1 cellular context compared by ENCODE assay signal in genomic region chr17:67784364-67785121, GRCh38.
A peak's percentile ranks its signal among the peaks of the same experiment; 100 is the strongest.
TF ChIP-seq lines count a peak whose summit lies in the region.

No MANE protein-coding gene starts in this region.

TF ChIP-seq in K562, 482 proteins besides CTCF, POLR2A, EP300 and RAD21 (continued from another document and continues in another):
- TF ChIP-seq ZBTB11 (CRISPR knock-in tag; IDR thresholded peaks at IDR 0.05) (peak in 1 of 3 experiments; percentile 69; a peak in 2 of 6 replicates), E2F8 (IDR thresholded peaks at IDR 0.05; ENCODE audit: low read depth, partially characterized antibody) (no peak), NEUROD1 (IDR thresholded peaks at IDR 0.05; ENCODE audit: borderline replicate concordance, low read depth, low read length, partially characterized antibody) (peak; percentile 94), RFX7 (CRISPR knock-in tag; IDR thresholded peaks at IDR 0.05) (no peak), CTCFL (IDR thresholded peaks at IDR 0.05; ENCODE audit: borderline replicate concordance, insufficient read depth, low read depth, low read length, poor library complexity, severe bottlenecking) (no peak), ZNF232 (CRISPR knock-in tag; IDR thresholded peaks at IDR 0.05) (no peak), TCFL5 (CRISPR knock-in tag; conservative IDR thresholded peaks at IDR 0.05) (no peak), NUFIP1 (IDR thresholded peaks at IDR 0.05; ENCODE audit: partially characterized antibody) (no peak), CHAMP1 (IDR thresholded peaks at IDR 0.05) (0 out of 2 replicates have a peak, but pooled peaks have one; percentile 11), RBM25 (IDR thresholded peaks at IDR 0.05; ENCODE audit: low read depth, low read length, severe bottlenecking) (no peak), ZNF3 (CRISPR knock-in tag; IDR thresholded peaks at IDR 0.05) (no peak), ZNF398 (CRISPR knock-in tag; IDR thresholded peaks at IDR 0.05) (no peak), TCF3 (CRISPR knock-in tag; IDR thresholded peaks at IDR 0.05) (peak; percentile 97), ETV5 (CRISPR knock-in tag; IDR thresholded peaks at IDR 0.05; ENCODE audit: low read depth) (no peak), ZKSCAN1 (IDR thresholded peaks at IDR 0.05; ENCODE audit: low read depth, low read length) (no peak), ILK (tag; IDR thresholded peaks at IDR 0.05; ENCODE audit: borderline replicate concordance, low read depth) (no peak), CREB1 (IDR thresholded peaks at IDR 0.05) (no peak; the same call in 1 of the 2 replicates), CREB1 (CRISPR knock-in tag; IDR thresholded peaks at IDR 0.05) (no peak), FOXK1 (CRISPR knock-in tag; IDR thresholded peaks at IDR 0.05; ENCODE audit: borderline replicate concordance) (no peak), PTRF (tag; IDR thresholded peaks at IDR 0.05) (peak; percentile 37; the same call in 1 of the 2 replicates), CLOCK (CRISPR knock-in tag; IDR thresholded peaks at IDR 0.05; ENCODE audit: borderline replicate concordance) (no peak), PRMT5 (CRISPR knock-in tag; IDR thresholded peaks at IDR 0.05) (no peak)
- TF ChIP-seq, protein P1, sequence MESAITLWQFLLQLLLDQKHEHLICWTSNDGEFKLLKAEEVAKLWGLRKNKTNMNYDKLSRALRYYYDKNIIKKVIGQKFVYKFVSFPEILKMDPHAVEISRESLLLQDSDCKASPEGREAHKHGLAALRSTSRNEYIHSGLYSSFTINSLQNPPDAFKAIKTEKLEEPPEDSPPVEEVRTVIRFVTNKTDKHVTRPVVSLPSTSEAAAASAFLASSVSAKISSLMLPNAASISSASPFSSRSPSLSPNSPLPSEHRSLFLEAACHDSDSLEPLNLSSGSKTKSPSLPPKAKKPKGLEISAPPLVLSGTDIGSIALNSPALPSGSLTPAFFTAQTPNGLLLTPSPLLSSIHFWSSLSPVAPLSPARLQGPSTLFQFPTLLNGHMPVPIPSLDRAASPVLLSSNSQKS (CRISPR knock-in tag; IDR thresholded peaks at IDR 0.05): no peak
- TF ChIP-seq, protein P2, sequence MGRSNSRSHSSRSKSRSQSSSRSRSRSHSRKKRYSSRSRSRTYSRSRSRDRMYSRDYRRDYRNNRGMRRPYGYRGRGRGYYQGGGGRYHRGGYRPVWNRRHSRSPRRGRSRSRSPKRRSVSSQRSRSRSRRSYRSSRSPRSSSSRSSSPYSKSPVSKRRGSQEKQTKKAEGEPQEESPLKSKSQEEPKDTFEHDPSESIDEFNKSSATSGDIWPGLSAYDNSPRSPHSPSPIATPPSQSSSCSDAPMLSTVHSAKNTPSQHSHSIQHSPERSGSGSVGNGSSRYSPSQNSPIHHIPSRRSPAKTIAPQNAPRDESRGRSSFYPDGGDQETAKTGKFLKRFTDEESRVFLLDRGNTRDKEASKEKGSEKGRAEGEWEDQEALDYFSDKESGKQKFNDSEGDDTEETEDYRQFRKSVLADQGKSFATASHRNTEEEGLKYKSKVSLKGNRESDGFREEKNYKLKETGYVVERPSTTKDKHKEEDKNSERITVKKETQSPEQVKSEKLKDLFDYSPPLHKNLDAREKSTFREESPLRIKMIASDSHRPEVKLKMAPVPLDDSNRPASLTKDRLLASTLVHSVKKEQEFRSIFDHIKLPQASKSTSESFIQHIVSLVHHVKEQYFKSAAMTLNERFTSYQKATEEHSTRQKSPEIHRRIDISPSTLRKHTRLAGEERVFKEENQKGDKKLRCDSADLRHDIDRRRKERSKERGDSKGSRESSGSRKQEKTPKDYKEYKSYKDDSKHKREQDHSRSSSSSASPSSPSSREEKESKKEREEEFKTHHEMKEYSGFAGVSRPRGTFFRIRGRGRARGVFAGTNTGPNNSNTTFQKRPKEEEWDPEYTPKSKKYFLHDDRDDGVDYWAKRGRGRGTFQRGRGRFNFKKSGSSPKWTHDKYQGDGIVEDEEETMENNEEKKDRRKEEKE (IDR thresholded peaks at IDR 0.05; ENCODE audit: borderline replicate concordance in 1 of 2, control insufficient read depth in 1 of 2, low read depth in 2 of 2, low read length in 1 of 2): no peak
- TF ChIP-seq, protein P3, sequence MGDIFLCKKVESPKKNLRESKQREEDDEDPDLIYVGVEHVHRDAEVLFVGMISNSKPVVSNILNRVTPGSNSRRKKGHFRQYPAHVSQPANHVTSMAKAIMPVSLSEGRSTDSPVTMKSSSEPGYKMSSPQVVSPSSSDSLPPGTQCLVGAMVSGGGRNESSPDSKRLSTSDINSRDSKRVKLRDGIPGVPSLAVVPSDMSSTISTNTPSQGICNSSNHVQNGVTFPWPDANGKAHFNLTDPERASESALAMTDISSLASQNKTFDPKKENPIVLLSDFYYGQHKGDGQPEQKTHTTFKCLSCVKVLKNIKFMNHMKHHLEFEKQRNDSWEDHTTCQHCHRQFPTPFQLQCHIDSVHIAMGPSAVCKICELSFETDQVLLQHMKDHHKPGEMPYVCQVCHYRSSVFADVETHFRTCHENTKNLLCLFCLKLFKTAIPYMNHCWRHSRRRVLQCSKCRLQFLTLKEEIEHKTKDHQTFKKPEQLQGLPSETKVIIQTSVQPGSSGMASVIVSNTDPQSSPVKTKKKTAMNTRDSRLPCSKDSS (IDR thresholded peaks at IDR 0.05; ENCODE audit: low read depth, partially characterized antibody): no peak
- TF ChIP-seq, protein P4, sequence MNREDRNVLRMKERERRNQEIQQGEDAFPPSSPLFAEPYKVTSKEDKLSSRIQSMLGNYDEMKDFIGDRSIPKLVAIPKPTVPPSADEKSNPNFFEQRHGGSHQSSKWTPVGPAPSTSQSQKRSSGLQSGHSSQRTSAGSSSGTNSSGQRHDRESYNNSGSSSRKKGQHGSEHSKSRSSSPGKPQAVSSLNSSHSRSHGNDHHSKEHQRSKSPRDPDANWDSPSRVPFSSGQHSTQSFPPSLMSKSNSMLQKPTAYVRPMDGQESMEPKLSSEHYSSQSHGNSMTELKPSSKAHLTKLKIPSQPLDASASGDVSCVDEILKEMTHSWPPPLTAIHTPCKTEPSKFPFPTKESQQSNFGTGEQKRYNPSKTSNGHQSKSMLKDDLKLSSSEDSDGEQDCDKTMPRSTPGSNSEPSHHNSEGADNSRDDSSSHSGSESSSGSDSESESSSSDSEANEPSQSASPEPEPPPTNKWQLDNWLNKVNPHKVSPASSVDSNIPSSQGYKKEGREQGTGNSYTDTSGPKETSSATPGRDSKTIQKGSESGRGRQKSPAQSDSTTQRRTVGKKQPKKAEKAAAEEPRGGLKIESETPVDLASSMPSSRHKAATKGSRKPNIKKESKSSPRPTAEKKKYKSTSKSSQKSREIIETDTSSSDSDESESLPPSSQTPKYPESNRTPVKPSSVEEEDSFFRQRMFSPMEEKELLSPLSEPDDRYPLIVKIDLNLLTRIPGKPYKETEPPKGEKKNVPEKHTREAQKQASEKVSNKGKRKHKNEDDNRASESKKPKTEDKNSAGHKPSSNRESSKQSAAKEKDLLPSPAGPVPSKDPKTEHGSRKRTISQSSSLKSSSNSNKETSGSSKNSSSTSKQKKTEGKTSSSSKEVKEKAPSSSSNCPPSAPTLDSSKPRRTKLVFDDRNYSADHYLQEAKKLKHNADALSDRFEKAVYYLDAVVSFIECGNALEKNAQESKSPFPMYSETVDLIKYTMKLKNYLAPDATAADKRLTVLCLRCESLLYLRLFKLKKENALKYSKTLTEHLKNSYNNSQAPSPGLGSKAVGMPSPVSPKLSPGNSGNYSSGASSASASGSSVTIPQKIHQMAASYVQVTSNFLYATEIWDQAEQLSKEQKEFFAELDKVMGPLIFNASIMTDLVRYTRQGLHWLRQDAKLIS (CRISPR knock-in tag; IDR thresholded peaks at IDR 0.05): no peak
